Comparison of ENCODE assay signal across 14 cellular contexts in genomic region chr11:12273618-12273995, GRCh38.
"Had no signal": no experiment of that assay in that cellular context is flagged by ENCODE, and none has a peak within 500 bp of the region (broad histone marks: within the 10 kb centered on the region; RNA-seq: fewer than 3 reads in every experiment).

No MANE protein-coding gene starts in this region.

- H3K4me3 Mint-ChIP-seq: activated naive CD4-positive, alpha-beta T cell treated with anti-CD3 and anti-CD28 coated beads, Interleukin-2, amount 50 U/mL, for 24 hours; effector memory CD8-positive, alpha-beta T cell; natural killer cell treated with Interleukin-12 subunit alpha and Interleukin-12 subunit beta and Interleukin-15 and Interleukin-18, amount 100 ng/mL, for 72 hours had no signal

- H3K27me3 ChIP-seq: adrenal gland, vagina had no signal

- H3K4me3 ChIP-seq: adrenal gland, vagina had no signal

- DNase-seq: activated CD4-positive, alpha-beta T cell treated with anti-CD3 and anti-CD28 coated beads, Interleukin-2, amount 50 U/mL, for 1 hour; activated CD4-positive, CD25-positive, alpha-beta regulatory T cell treated with anti-CD3 and anti-CD28 coated beads, Interleukin-2, amount 50 U/mL, for 72 hours; activated CD8-positive, alpha-beta memory T cell treated with anti-CD3 and anti-CD28 coated beads for 24 hours; dermis blood vessel endothelial cell; effector memory CD8-positive, alpha-beta T cell; mesendoderm; stimulated activated CD4-positive, alpha-beta T cell treated with anti-CD3 and anti-CD28 coated beads, Interleukin-2, amount 100 ng/mL, for 24 hours; stimulated activated naive CD8-positive, alpha-beta T cell treated with anti-CD3 and anti-CD28 coated beads, Interleukin-15, Interleukin-2, amounts not matched to agents 100 U/mL and 50 U/mL, for 24 hours; T-helper 2 cell had no signal

- H3K4me1 ChIP-seq: adrenal gland, vagina had no signal

- H3K9me3 ChIP-seq: adrenal gland, vagina had no signal

- H3K27ac Mint-ChIP-seq: activated naive CD4-positive, alpha-beta T cell treated with anti-CD3 and anti-CD28 coated beads, Interleukin-2, amount 50 U/mL, for 24 hours; effector memory CD8-positive, alpha-beta T cell; natural killer cell treated with Interleukin-12 subunit alpha and Interleukin-12 subunit beta and Interleukin-15 and Interleukin-18, amount 100 ng/mL, for 72 hours had no signal

- H3K9me3 Mint-ChIP-seq: activated naive CD4-positive, alpha-beta T cell treated with anti-CD3 and anti-CD28 coated beads, Interleukin-2, amount 50 U/mL, for 24 hours; effector memory CD8-positive, alpha-beta T cell; natural killer cell treated with Interleukin-12 subunit alpha and Interleukin-12 subunit beta and Interleukin-15 and Interleukin-18, amount 100 ng/mL, for 72 hours had no signal

- H3K27ac ChIP-seq: adrenal gland, vagina, VCaP had no signal

- ATAC-seq: effector memory CD8-positive, alpha-beta T cell; natural killer cell treated with Interleukin-12 subunit alpha and Interleukin-12 subunit beta and Interleukin-15 and Interleukin-18, amount 100 ng/mL, for 72 hours; stimulated activated naive CD8-positive, alpha-beta T cell treated with anti-CD3 and anti-CD28 coated beads, Interleukin-15, Interleukin-2, amounts not matched to agents 100 U/mL and 50 U/mL, for 24 hours had no signal

- H3K36me3 ChIP-seq: adrenal gland, vagina had no signal

- H3K27me3 Mint-ChIP-seq: activated naive CD4-positive, alpha-beta T cell treated with anti-CD3 and anti-CD28 coated beads, Interleukin-2, amount 50 U/mL, for 24 hours; effector memory CD8-positive, alpha-beta T cell; natural killer cell treated with Interleukin-12 subunit alpha and Interleukin-12 subunit beta and Interleukin-15 and Interleukin-18, amount 100 ng/mL, for 72 hours had no signal

- H3K4me1 Mint-ChIP-seq: activated naive CD4-positive, alpha-beta T cell treated with anti-CD3 and anti-CD28 coated beads, Interleukin-2, amount 50 U/mL, for 24 hours had no signal

- H3K36me3 Mint-ChIP-seq: activated naive CD4-positive, alpha-beta T cell treated with anti-CD3 and anti-CD28 coated beads, Interleukin-2, amount 50 U/mL, for 24 hours; natural killer cell treated with Interleukin-12 subunit alpha and Interleukin-12 subunit beta and Interleukin-15 and Interleukin-18, amount 100 ng/mL, for 72 hours had no signal
